19 cellular contexts compared by ENCODE assay signal in the genomic region with DNA sequence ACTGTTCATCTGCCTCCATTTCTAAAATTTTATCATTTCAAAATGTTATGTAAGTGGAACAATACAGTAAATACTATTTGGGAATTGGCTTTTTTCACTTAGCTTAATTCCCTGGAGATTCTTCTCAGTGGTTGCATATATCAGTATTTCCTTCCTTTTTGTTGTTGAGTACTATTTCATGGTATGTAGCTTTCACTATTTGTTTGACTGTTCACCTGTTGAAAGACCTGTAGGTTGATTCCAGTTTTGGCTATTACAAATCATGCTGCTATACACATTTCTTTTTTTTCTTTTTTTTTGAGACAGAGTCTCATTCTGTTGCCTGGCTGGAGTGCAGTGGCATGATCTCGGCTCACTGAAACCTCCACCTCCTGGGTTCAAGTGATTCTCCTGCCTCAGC. TPM values are rescaled to one million over a fixed set of nuclear protein-coding genes. Genes with fewer than 3 reads are reported as not detected.
DNase-seq lines count a peak whose midpoint lies in the region; ATAC-seq and TF ChIP-seq lines count a peak whose summit lies in the region.
"Had no signal": no experiment of that assay in that cellular context is flagged by ENCODE, and none has a peak within 500 bp of the region (broad histone marks: within the 10 kb centered on the region; RNA-seq: fewer than 3 reads in every experiment).

No MANE protein-coding gene starts in this region.

- H3K27me3 Mint-ChIP-seq in endothelial cell (ENCODE audit: unreplicated experiment): peaks cover 3% of the 10 kb centered on the region
- H3K27me3 Mint-ChIP-seq: T-cell had no signal

- H3K4me1 Mint-ChIP-seq in endothelial cell (ENCODE audit: unreplicated experiment): peaks cover 6% of the 10 kb centered on the region
- H3K4me1 Mint-ChIP-seq: natural killer cell had no signal

- DNase-seq in GM12865 (ENCODE audit: low read depth): peak; percentile 68
- DNase-seq in HUDEP-2 (lab: John Stamatoyannopoulos, UW; ENCODE audit: unreplicated experiment in 76 of 76): no peak
- DNase-seq in activated effector memory CD4-positive, alpha-beta T cell treated with anti-CD3 and anti-CD28 coated beads, Interleukin-2, amount 50 U/mL, for 16 hours: no peak
- no peak for DNase-seq in endothelial cell (ENCODE audit: low spot score)
- DNase-seq: CD4-positive, alpha-beta memory T cell; DMS79; effector CD8-positive, alpha-beta T cell; natural killer cell; NCI-H146; NCI-H345; stimulated activated naive CD4-positive, alpha-beta T cell treated with Interleukin-2 at 50 U/mL for 16 hours; T-cell had no signal

- H3K4me3 Mint-ChIP-seq in endothelial cell (ENCODE audit: unreplicated experiment): no peak overlapping the region
- H3K4me3 Mint-ChIP-seq: CD4-positive, alpha-beta memory T cell; natural killer cell; T-cell had no signal

- no peaks in the 10 kb centered on the region for H3K9me3 Mint-ChIP-seq in endothelial cell (ENCODE audit: unreplicated experiment)
- H3K9me3 Mint-ChIP-seq: CD4-positive, alpha-beta memory T cell; natural killer cell; T-cell had no signal

- TF ChIP-seq CTCF in GM12865 (IDR thresholded peaks at IDR 0.05; ENCODE audit: insufficient read depth, low read depth, low read length, missing control alignments): no peak
- TF ChIP-seq CTCF in endothelial cell (IDR thresholded peaks at IDR 0.05; ENCODE audit: unreplicated experiment): no peak

- H3K4me3 ChIP-seq in GM12865 (ENCODE audit: low read depth, low read length): no peak overlapping the region
- H3K4me3 ChIP-seq: A549, prostate gland, spleen had no signal

- H3K36me3 Mint-ChIP-seq in endothelial cell (ENCODE audit: low read depth, unreplicated experiment): no peaks in the 10 kb centered on the region
- H3K36me3 Mint-ChIP-seq: CD4-positive, alpha-beta memory T cell; natural killer cell; T-cell had no signal

- ATAC-seq in GM19395 (IDR thresholded peaks at IDR 0.05; ENCODE audit: unreplicated experiment) (peak; percentile 74), HG02798 (IDR thresholded peaks at IDR 0.05; ENCODE audit: poor library complexity, unreplicated experiment) (peak; percentile 58), HG03442 (IDR thresholded peaks at IDR 0.05; ENCODE audit: unreplicated experiment) (peak; percentile 90), HG02981 (IDR thresholded peaks at IDR 0.05; ENCODE audit: unreplicated experiment) (no peak)
- ATAC-seq: A549, natural killer cell, T-cell had no signal

- no peak overlapping the region for H3K27ac Mint-ChIP-seq in endothelial cell (ENCODE audit: unreplicated experiment)
- H3K27ac Mint-ChIP-seq: natural killer cell, T-cell had no signal

RNA-seq across cellular contexts. Expression of gene PWWP2A, which starts 33.0 kb away (rescaled TPM):
- 49.2 TPM for total RNA-seq in endothelial cell (ENCODE audit: unreplicated experiment)
